8 cellular contexts compared by ENCODE assay signal in the genomic region with DNA sequence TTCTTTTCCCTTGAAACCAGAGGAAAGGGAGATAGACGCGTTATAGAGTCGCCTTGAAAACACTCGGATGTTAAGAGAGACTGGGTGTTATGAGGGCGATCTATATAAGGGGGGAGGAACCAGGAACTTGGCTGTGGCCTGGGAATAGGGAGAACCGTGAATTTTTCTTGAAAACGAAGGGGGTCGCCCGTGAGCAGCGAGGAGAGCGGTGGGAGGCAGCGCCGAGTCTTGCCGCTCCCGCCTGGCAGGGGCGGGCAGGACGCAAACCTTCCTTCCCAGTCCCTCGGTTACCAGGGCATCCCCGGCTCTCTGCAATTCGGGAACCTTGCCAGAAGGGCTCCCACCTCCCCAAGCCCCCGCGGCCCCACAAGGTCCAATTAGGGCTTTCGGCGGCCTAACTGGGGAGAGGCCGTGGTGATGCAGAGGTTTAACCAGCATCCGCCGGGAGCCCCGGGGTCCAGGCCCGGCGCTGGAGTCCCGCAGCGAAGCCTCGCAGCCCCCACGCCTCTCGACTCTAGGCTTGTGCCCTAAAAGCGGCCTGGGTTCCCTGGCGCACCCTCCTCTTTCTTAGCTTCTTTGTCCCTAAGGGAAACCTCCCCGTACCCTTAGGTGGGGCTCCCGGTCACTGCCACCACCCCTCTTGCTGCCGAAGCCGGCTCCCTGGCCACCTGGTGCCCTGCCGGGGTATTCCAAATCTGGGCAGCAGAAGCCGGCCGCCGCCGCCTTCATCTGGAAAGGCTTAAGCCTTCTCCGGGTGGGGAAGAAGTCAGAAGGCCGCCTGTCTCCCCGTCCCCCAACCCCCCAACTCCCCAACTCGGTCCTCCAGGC. TPM values are rescaled to one million over a fixed set of nuclear protein-coding genes. Genes with fewer than 3 reads are reported as not detected.
DNase-seq lines count a peak whose midpoint lies in the region; ATAC-seq and TF ChIP-seq lines count a peak whose summit lies in the region.

No MANE protein-coding gene starts in this region.

- peaks cover 82% of the 10 kb centered on the region for H3K27me3 ChIP-seq in A673 (replicated peaks; ENCODE audit: insufficient read depth, low read depth, low read length, poor library complexity)
- no peaks in the 10 kb centered on the region for H3K27me3 ChIP-seq in mammary epithelial cell (ENCODE audit: insufficient read depth, low read length)

- CTCF ChIA-PET in A673 (lab: Charles Lee) (no interaction called here), mammary epithelial cell (lab: Charles Lee; ENCODE audit: low non-redundant PET) (no interaction called here)

- BruUV-seq in A673 (replicated peaks; lab: Mats Ljungman, UMichigan), result no TSS peak
- no TSS peak for BruUV-seq in mammary epithelial cell (replicated peaks; lab: Mats Ljungman, UMichigan)

- in situ Hi-C loops in mammary epithelial cell (cut with MboI; ENCODE audit: low sequenced_read_pairs in 2 of 2), result loop anchor here in 1 of 2 donors (25.0 kb wide), 1 partner anchor 535 kb away; no protein-coding TSS in a partner anchor

- H3K4me2 ChIP-seq in mammary epithelial cell (ENCODE audit: insufficient read depth, low read depth, low read length), result peak overlapping the region; percentile 97

- H3K36me3 ChIP-seq in A673 (ENCODE audit: insufficient read depth, low read length, poor library complexity, severe bottlenecking) (no peaks in the 10 kb centered on the region), mammary epithelial cell (ENCODE audit: insufficient read depth, low read length) (no peaks in the 10 kb centered on the region)

- peak overlapping the region; percentile 89 for H2AFZ ChIP-seq in mammary epithelial cell (ENCODE audit: low read depth, low read length)

- peak; percentile 5 for ATAC-seq in HG03108 (IDR thresholded peaks at IDR 0.05; ENCODE audit: unreplicated experiment)
- ATAC-seq in GM18858 (IDR thresholded peaks at IDR 0.05; ENCODE audit: unreplicated experiment), result no peak

- H3K9me3 ChIP-seq in A673 (ENCODE audit: low read depth, low read length, poor library complexity, severe bottlenecking) (no peaks in the 10 kb centered on the region), mammary epithelial cell (replicated peaks; ENCODE audit: insufficient read depth, low read length) (no peaks in the 10 kb centered on the region), iPS-18c (ENCODE audit: control insufficient read depth, insufficient read depth, low read length) (no peaks in the 10 kb centered on the region)

- POLR2A ChIA-PET in A673 (lab: Charles Lee; ENCODE audit: low non-redundant PET), result no interaction called here

- TF ChIP-seq CTCF in A673 (conservative IDR thresholded peaks at IDR 0.05; ENCODE audit: low read depth, low read length) (peak; percentile 65), GM12874 (IDR thresholded peaks at IDR 0.05; ENCODE audit: insufficient read depth, low read depth, low read length) (peak; percentile 65), mammary epithelial cell (conservative IDR thresholded peaks at IDR 0.05 in 1 of 2, IDR thresholded peaks at IDR 0.05 in 1 of 2; ENCODE audit: extremely low read depth in 1 of 2, insufficient read depth in 1 of 2, low read depth in 1 of 2, low read length in 2 of 2) (peak in 1 of 2 donors; percentile 41)

- 0% methylated on average over 19 of the region's 50 CpGs for WGBS in mammary epithelial cell (ENCODE audit: low coverage, missing lambda C conversion rate)

- H3K79me2 ChIP-seq in mammary epithelial cell (ENCODE audit: insufficient read depth, low read length), result peaks cover 36% of the 10 kb centered on the region

- intact Hi-C loops in A673 (cut with micrococcal nuclease; ENCODE audit: unreplicated experiment), result loop anchor here (1.0 to 5.0 kb wide), 2 partner anchors 255 to 275 kb away; no protein-coding TSS in a partner anchor
- intact Hi-C loops in mammary epithelial cell (cut with micrococcal nuclease), result loop anchor here (1.0 to 5.0 kb wide), 6 partner anchors 76 to 460 kb away; no protein-coding TSS in a partner anchor

- H3K9ac ChIP-seq in mammary epithelial cell (ENCODE audit: insufficient read depth, low read length), result peak overlapping the region; percentile 40

- H3K4me1 ChIP-seq in A673 (ENCODE audit: insufficient read depth, low read length, poor library complexity, severe bottlenecking) (peaks cover 5% of the 10 kb centered on the region), mammary epithelial cell (ENCODE audit: insufficient read depth, low read length) (peaks cover 30% of the 10 kb centered on the region)

- DNase-seq in A673 (ENCODE audit: low spot score) (peak; percentile 64), NCI-H526 treated with DMSO at 0.1 percent for 48 hours (lab: John Stamatoyannopoulos, UW) (peak; percentile 34), mammary epithelial cell (peak; percentile 57), skeletal muscle cell (ENCODE audit: low read depth) (peak; percentile 56)

- H3K27ac ChIP-seq in A673 (ENCODE audit: low read depth, low read length, poor library complexity, severe bottlenecking) (no peak overlapping the region), mammary epithelial cell (ENCODE audit: insufficient read depth, low read depth, low read length) (peak overlapping the region; percentile 26)

- H3K4me3 ChIP-seq in A673 (ENCODE audit: low read depth, low read length, poor library complexity, severe bottlenecking) (peak overlapping the region; percentile 35), mammary epithelial cell (replicated peaks in 1 of 3; ENCODE audit: insufficient read depth in 1 of 3, low read depth in 2 of 3, low read length in 3 of 3) (peak overlapping the region; percentile 47 to 78 (median 78)), iPS-18c (ENCODE audit: insufficient read depth, low read depth, low read length) (peak overlapping the region; percentile 64), skeletal muscle cell (ENCODE audit: low read depth, low read length) (peak overlapping the region; percentile 62)

- no peaks in the 10 kb centered on the region for H4K20me1 ChIP-seq in mammary epithelial cell (ENCODE audit: insufficient read depth, low read length)

- dilution Hi-C loops in mammary epithelial cell (cut with HindIII; ENCODE audit: low sequenced_read_pairs), result loop anchor here (5.0 kb wide), 1 partner anchor 35 kb away; no protein-coding TSS in a partner anchor

RNA-seq across cellular contexts. Expression of a gene that starts 0.7 kb away (rescaled TPM):
- total RNA-seq in A673 (2021) (0.26 and 0.34 TPM in 2 replicates), mammary epithelial cell (10 to 100 TPM; 28.1 to 51.5 TPM)
- polyA plus RNA-seq in mammary epithelial cell, result 18.3 TPM
- polyA minus RNA-seq in mammary epithelial cell, result 37.2 TPM

Comparison
In these comparisons a context has a peak if more than half of its experiments do, and no peak if none do; other contexts are left out.
1. RNA of a gene that starts 0.7 kb away (total RNA-seq): 28.1 to 51.5 TPM in mammary epithelial cell; 0.26 to 0.34 TPM in A673; every median in the first group is over 10 times any median in the second.
2. Peak in every context shown above with its lines, with median percentiles within 50 percentile points of each other: DNase-seq and H3K4me3 ChIP-seq.